Comparison of ENCODE assay signal across 8 cellular contexts in the genomic region with DNA sequence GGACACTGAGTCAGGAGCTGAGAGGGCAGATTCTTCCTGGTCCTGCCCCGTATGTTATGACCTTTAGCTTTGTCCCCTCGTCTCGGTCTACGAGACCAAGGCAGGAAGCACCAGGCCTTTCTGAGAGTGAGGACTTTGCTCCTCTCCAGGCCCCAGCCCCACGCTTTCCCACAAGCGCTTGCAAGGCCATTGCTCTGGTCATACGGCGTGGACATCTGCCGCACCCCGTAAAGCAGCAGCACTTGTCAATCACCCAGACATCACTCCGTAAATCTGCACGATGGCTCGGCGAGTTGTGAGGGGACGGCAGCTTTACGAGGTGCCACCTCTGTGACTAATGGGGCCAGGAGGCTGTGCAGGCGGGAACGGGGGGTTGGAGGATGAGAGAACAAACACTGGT.
"Had no signal": no experiment of that assay in that cellular context is flagged by ENCODE, and none has a peak within 500 bp of the region (broad histone marks: within the 10 kb centered on the region; RNA-seq: fewer than 3 reads in every experiment).

No MANE protein-coding gene starts in this region.

- DNase-seq: H9, HCEC 1CT, IMR-90, KG1 had no signal

- H3K4me3 ChIP-seq: GM23338, K562 had no signal

- FAIRE-seq: H1, K562 had no signal

- H3K27ac ChIP-seq: HL-60 had no signal

- ATAC-seq: GM23338, K562 had no signal
